8 cellular contexts compared by ENCODE assay signal in the genomic region with DNA sequence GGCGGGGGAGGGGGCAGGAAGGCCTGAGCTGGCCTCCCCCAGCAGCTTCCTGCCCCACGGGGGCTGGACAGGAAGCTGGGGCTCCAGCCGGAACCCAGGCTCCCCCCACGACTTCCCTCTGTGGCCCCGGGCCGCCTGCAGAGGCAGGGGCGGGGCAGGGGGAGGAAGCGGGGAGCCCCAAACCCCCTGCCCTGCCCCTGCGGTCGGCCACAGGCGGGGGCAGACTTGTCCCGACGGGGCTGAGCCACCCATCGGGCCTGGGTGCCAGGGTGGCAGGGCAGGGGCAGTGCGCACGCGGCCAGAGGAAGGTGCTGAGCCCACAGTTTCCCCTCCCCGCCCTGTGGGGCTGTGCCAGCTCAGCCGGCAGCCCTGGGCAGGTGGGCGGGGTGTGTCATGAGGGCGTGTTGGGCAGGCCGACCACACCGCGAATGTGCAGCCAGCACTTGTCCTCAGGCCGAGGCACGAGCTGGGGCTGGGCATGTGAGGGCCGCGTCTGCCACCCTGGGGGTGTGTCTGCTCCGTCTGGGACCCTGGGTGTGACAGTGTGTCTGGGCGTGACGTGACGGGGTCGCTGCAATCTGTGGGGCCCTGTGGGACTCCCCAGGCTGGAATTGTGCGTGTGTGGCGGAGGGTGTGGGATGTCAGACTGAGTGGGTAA. TPM values are rescaled to one million over a fixed set of nuclear protein-coding genes. Genes with fewer than 3 reads are reported as not detected.
DNase-seq lines count a peak whose midpoint lies in the region; ATAC-seq and TF ChIP-seq lines count a peak whose summit lies in the region.

No MANE protein-coding gene starts in this region.

- in situ Hi-C loops in brain microvascular endothelial cell (cut with HindIII; ENCODE audit: low pct_ligation_motif_present, low sequenced_read_pairs): no loop called here

- 30% methylated on average over 35 of the region's 35 CpGs for WGBS in liver

- TF ChIP-seq RAD21 in liver (IDR thresholded peaks at IDR 0.05): peak in 1 of 2 donors; percentile 0

- CTCF ChIA-PET in AG04450 (lab: Charles Lee): interaction anchor here (0.6 kb wide), 2 partner anchors 10 to 693 kb away, joined by 3 to 4 read pairs; no protein-coding TSS in a partner anchor

- H3K27ac ChIP-seq in AG04450 (ENCODE audit: low read depth, low read length): peak overlapping the region; percentile 68
- H3K27ac ChIP-seq in brain microvascular endothelial cell: peak overlapping the region; percentile 98
- H3K27ac ChIP-seq in liver (ENCODE audit: low read depth in 1 of 2, low read length in 2 of 2): peak overlapping the region; percentile 38 to 80

- peak overlapping the region in 1 of 2 donors; percentile 24 for H3K9ac ChIP-seq in liver (ENCODE audit: low read depth in 1 of 2, low read length in 2 of 2)

- no peak for TF ChIP-seq CTCF in AG04450 (IDR thresholded peaks at IDR 0.05; ENCODE audit: low read depth, low read length)
- TF ChIP-seq CTCF in brain microvascular endothelial cell (IDR thresholded peaks at IDR 0.05; ENCODE audit: low read depth, low read length, missing control alignments): no peak
- no peak for TF ChIP-seq CTCF in liver (IDR thresholded peaks at IDR 0.05; ENCODE audit: low read depth, low read length, missing input control)

- H3K36me3 ChIP-seq in brain microvascular endothelial cell (replicated peaks) (peaks cover 49% of the 10 kb centered on the region), liver (ENCODE audit: control insufficient read depth in 4 of 4, insufficient read depth in 3 of 4, low read depth in 1 of 4, low read length in 3 of 4) (peaks cover 0 to 4% (median 0%) of the 10 kb centered on the region in 4 donors)

- ATAC-seq in HG03520 (IDR thresholded peaks at IDR 0.05; ENCODE audit: unreplicated experiment): peak; percentile 43

- TF ChIP-seq POLR2A in GM19193 (IDR thresholded peaks at IDR 0.05; ENCODE audit: extremely low read depth, insufficient read depth, insufficient read length): peak; percentile 54

- no peaks in the 10 kb centered on the region; the same call in 1 of the 2 replicates for H3K9me3 ChIP-seq in AG04450 (ENCODE audit: control insufficient read depth, insufficient read depth, low read length)
- H3K9me3 ChIP-seq in liver (ENCODE audit: control insufficient read depth in 4 of 4, low read length in 3 of 4): no peaks in the 10 kb centered on the region

- no peaks in the 10 kb centered on the region for H3K27me3 ChIP-seq in AG04450 (ENCODE audit: control insufficient read depth, insufficient read depth, low read length)
- no peaks in the 10 kb centered on the region for H3K27me3 ChIP-seq in brain microvascular endothelial cell (replicated peaks)
- H3K27me3 ChIP-seq in liver (ENCODE audit: control insufficient read depth in 4 of 4, insufficient read depth in 4 of 4, low read length in 3 of 4): no peaks in the 10 kb centered on the region

- POLR2A ChIA-PET in AG04450 (lab: Yijun Ruan, JAX): interaction anchor here (0.9 to 1.1 kb wide), 2 partner anchors 23 to 104 kb away, joined by 3 to 4 read pairs; no protein-coding TSS in a partner anchor

- no peak overlapping the region for H3K4me3 ChIP-seq in AG04450 (ENCODE audit: low read depth, low read length)
- no peak overlapping the region for H3K4me3 ChIP-seq in brain microvascular endothelial cell (ENCODE audit: low read depth, low read length)
- no peak overlapping the region for H3K4me3 ChIP-seq in liver (ENCODE audit: low read depth in 1 of 3, low read length in 3 of 3)

- H3K4me1 ChIP-seq in liver (ENCODE audit: control insufficient read depth in 4 of 4, insufficient read depth in 4 of 4, low read length in 3 of 4): peaks cover 10 to 48% (median 23%) of the 10 kb centered on the region in 4 donors

- DNase-seq in AG04450 (ENCODE audit: low read depth, low spot score) (no peak), UCSD-AML1 (lab: John Stamatoyannopoulos, UW; ENCODE audit: unreplicated experiment) (peak; percentile 99), brain microvascular endothelial cell (no peak), NCI-H1092 (lab: John Stamatoyannopoulos, UW) (no peak)
- peak; percentile 64 to 79 (median 67) for DNase-seq in stimulated activated CD4-positive, alpha-beta T cell treated with anti-CD3 and anti-CD28 coated beads, TNF-alpha, amount 100 ng/mL, for 4 hours (ENCODE audit: low read depth in 3 of 3)

TF ChIP-seq in liver, 16 proteins besides CTCF, POLR2A, EP300 and RAD21:
- TF ChIP-seq SP1 (IDR thresholded peaks at IDR 0.05) (peak; percentile 40), TAF1 (conservative IDR thresholded peaks at IDR 0.05) (no peak), YY1 (IDR thresholded peaks at IDR 0.05) (no peak), ZBTB33 (IDR thresholded peaks at IDR 0.05) (no peak), GABPA (IDR thresholded peaks at IDR 0.05 in 1 of 2, conservative IDR thresholded peaks at IDR 0.05 in 1 of 2) (peak in 1 of 2 donors; percentile 68), HNF4A (conservative IDR thresholded peaks at IDR 0.05) (no peak), EGR1 (IDR thresholded peaks at IDR 0.05; ENCODE audit: low read depth in 2 of 2) (peak in 1 of 2 donors; percentile 56), NR2F2 (IDR thresholded peaks at IDR 0.05) (peak; percentile 33), FOXA1 (IDR thresholded peaks at IDR 0.05) (no peak), RXRA (IDR thresholded peaks at IDR 0.05) (no peak), FOXA2 (IDR thresholded peaks at IDR 0.05) (no peak), ATF3 (IDR thresholded peaks at IDR 0.05) (no peak), JUND (IDR thresholded peaks at IDR 0.05) (no peak), REST (IDR thresholded peaks at IDR 0.05) (no peak), HNF4G (IDR thresholded peaks at IDR 0.05) (no peak)
- TF ChIP-seq, protein P1, sequence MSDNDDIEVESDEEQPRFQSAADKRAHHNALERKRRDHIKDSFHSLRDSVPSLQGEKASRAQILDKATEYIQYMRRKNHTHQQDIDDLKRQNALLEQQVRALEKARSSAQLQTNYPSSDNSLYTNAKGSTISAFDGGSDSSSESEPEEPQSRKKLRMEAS (IDR thresholded peaks at IDR 0.05): peak; percentile 9

RNA-seq across cellular contexts. Expression of gene CCDC97, which starts 17.7 kb away (rescaled TPM):
- polyA plus RNA-seq in AG04450 (2011; rRNA removed) (8.5 and 9.3 TPM in 2 replicates), liver (1 to 10 TPM; 5.0 to 5.7 TPM)
- 14.0 and 15.8 TPM in 2 replicates for polyA minus RNA-seq in AG04450 (2011; rRNA and poly(A)+ RNA removed)
- 1 to 10 TPM; 3.8 to 5.6 TPM for total RNA-seq in liver

RNA-seq across cellular contexts. Expression of gene TGFB1, which starts 26.1 kb away (rescaled TPM):
- polyA plus RNA-seq in AG04450 (2011; rRNA removed) (4.9 and 11.2 TPM in 2 replicates), liver (1 to 10 TPM in 1 of 2 donors, under 1 TPM in 1; 0.83 to 8.9 TPM)
- polyA minus RNA-seq in AG04450 (2011; rRNA and poly(A)+ RNA removed): 22.8 and 28.9 TPM in 2 replicates
- total RNA-seq in liver: 10 to 100 TPM in 1 of 2 donors, 1 to 10 TPM in 1; 4.9 to 10.6 TPM

RNA-seq across cellular contexts. Expression of gene B9D2, which starts 36.3 kb away (rescaled TPM):
- 3.9 and 5.1 TPM in 2 replicates for polyA plus RNA-seq in AG04450 (2011; rRNA removed)
- polyA minus RNA-seq in AG04450 (2011; rRNA and poly(A)+ RNA removed): 1.3 and 1.7 TPM in 2 replicates
- 1 to 10 TPM; 2.4 to 2.5 TPM for total RNA-seq in liver
- 1 to 10 TPM; 3.5 to 3.7 TPM for polyA plus RNA-seq in liver

RNA-seq across cellular contexts. Expression of gene TMEM91, which starts 48.7 kb away (rescaled TPM):
- polyA plus RNA-seq in AG04450 (2011; rRNA removed) (5.2 and 6.3 TPM in 2 replicates), liver (1 to 10 TPM; 1.6 to 4.0 TPM)
- 8.4 and 17.7 TPM in 2 replicates for polyA minus RNA-seq in AG04450 (2011; rRNA and poly(A)+ RNA removed)
- total RNA-seq in liver: 1 to 10 TPM; 2.8 to 3.1 TPM

Comparison
In these comparisons a context has a peak if more than half of its experiments do, and no peak if none do; other contexts are left out.
1. DNase-seq: peak in UCSD-AML1 (single experiment) and stimulated activated CD4-positive, alpha-beta T cell treated with anti-CD3 and anti-CD28 coated beads, TNF-alpha, amount 100 ng/mL, for 4 hours (3 of 3); none in AG04450 (single experiment), brain microvascular endothelial cell (single experiment) and NCI-H1092 (single experiment).
2. Peak in every context shown above with its lines, with median percentiles within 50 percentile points of each other: H3K27ac ChIP-seq.